8 cellular contexts compared by ENCODE assay signal in genomic region chr1:228459091-228459993, GRCh38. TPM values are rescaled to one million over a fixed set of nuclear protein-coding genes. Genes with fewer than 3 reads are reported as not detected.
DNase-seq lines count a peak whose midpoint lies in the region; ATAC-seq lines count a peak whose summit lies in the region.

No MANE protein-coding gene starts in this region.

- WGBS in ectodermal cell, 2 experiments = 11% methylated on average over 41 of the region's 41 CpGs
- 11% methylated on average over 39 of the region's 41 CpGs for WGBS in mesenchymal stem cell

- H3K18ac ChIP-seq in mesenchymal stem cell (ENCODE audit: low read depth in 1 of 2, low read length in 2 of 2) = peak overlapping the region in 1 of 2 experiments; percentile 16

- H3K27ac ChIP-seq in ectodermal cell (ENCODE audit: insufficient read depth, low read depth, low read length, poor library complexity, severe bottlenecking) (no peak overlapping the region), mesenchymal stem cell (ENCODE audit: low read length, poor library complexity, severe bottlenecking) (no peak overlapping the region)

- H3K4me1 ChIP-seq in ectodermal cell (ENCODE audit: control insufficient read depth, insufficient read depth, low read length) = peaks cover 11% of the 10 kb centered on the region
- peaks cover 23% of the 10 kb centered on the region for H3K4me1 ChIP-seq in mesenchymal stem cell (ENCODE audit: control insufficient read depth, insufficient read depth, low read depth, low read length)

- peak overlapping the region; percentile 61 for H4K8ac ChIP-seq in mesenchymal stem cell (ENCODE audit: low read length)

- H3K79me1 ChIP-seq in mesenchymal stem cell (replicated peaks; ENCODE audit: low read length, poor library complexity, severe bottlenecking) = no peaks in the 10 kb centered on the region

- ATAC-seq in GM21825 (IDR thresholded peaks at IDR 0.05; ENCODE audit: unreplicated experiment) (peak; percentile 28), HG02840 (IDR thresholded peaks at IDR 0.05; ENCODE audit: low FRiP score, unreplicated experiment) (no peak)

- no peaks in the 10 kb centered on the region for H3K36me3 ChIP-seq in ectodermal cell (ENCODE audit: control insufficient read depth, insufficient read depth, low read length)
- no peaks in the 10 kb centered on the region for H3K36me3 ChIP-seq in mesenchymal stem cell (ENCODE audit: control insufficient read depth in 1 of 2, insufficient read depth in 2 of 2, low read depth in 1 of 2, low read length in 2 of 2)

- H3K4ac ChIP-seq in mesenchymal stem cell (ENCODE audit: low read depth in 1 of 2, low read length in 2 of 2) = no peak overlapping the region

- H2BK15ac ChIP-seq in mesenchymal stem cell (ENCODE audit: low read depth, poor library complexity, severe bottlenecking) = no peak overlapping the region

- H2BK12ac ChIP-seq in mesenchymal stem cell (ENCODE audit: low read length in 2 of 2) = no peak overlapping the region

- H3K14ac ChIP-seq in mesenchymal stem cell (ENCODE audit: low read length in 2 of 2) = no peak overlapping the region

- H3K9ac ChIP-seq in mesenchymal stem cell (ENCODE audit: low read length) = peak overlapping the region; percentile 88

- H3K9me3 ChIP-seq in ectodermal cell (ENCODE audit: control insufficient read depth, low read length) (no peaks in the 10 kb centered on the region), mesenchymal stem cell (ENCODE audit: control insufficient read depth, low read length) (no peaks in the 10 kb centered on the region)

- H3K27me3 ChIP-seq in ectodermal cell (ENCODE audit: control insufficient read depth, insufficient read depth, low read length, poor library complexity, severe bottlenecking) (peaks cover 41% of the 10 kb centered on the region), mesenchymal stem cell (ENCODE audit: control insufficient read depth in 1 of 2, insufficient read depth in 1 of 2, low read length in 2 of 2) (peaks cover 31 to 32% of the 10 kb centered on the region in 2 experiments)

- no peak overlapping the region for H2BK120ac ChIP-seq in mesenchymal stem cell (ENCODE audit: low read depth, low read length)

- H3K4me3 ChIP-seq in ectodermal cell (ENCODE audit: insufficient read depth, low read depth, low read length) (peak overlapping the region; percentile 76), mesenchymal stem cell (ENCODE audit: insufficient read depth in 1 of 2, low read depth in 1 of 2, low read length in 2 of 2) (peak overlapping the region; percentile 9 to 82)

- H2AFZ ChIP-seq in mesenchymal stem cell (ENCODE audit: low read depth, low read length) = no peak overlapping the region

- peak overlapping the region; percentile 25 for H4K91ac ChIP-seq in mesenchymal stem cell (ENCODE audit: low read length)

- DNase-seq in DMS 273 (lab: John Stamatoyannopoulos, UW; ENCODE audit: unreplicated experiment) (peak; percentile 93), NCI-H2171 treated with DMSO at 0.1 percent for 48 hours (lab: John Stamatoyannopoulos, UW) (peak; percentile 78), mesenchymal stem cell (peak; percentile 86)
- peak; percentile 53 for DNase-seq in activated CD4-positive, alpha-beta T cell treated with anti-CD3 and anti-CD28 coated beads, Interleukin-2, amount 50 U/mL, for 1 hour
- peak in 4 of 6 experiments; percentile 25 to 66 (median 42) for DNase-seq in stimulated activated naive CD4-positive, alpha-beta T cell (lab: John Stamatoyannopoulos, UW)

- H2AK5ac ChIP-seq in mesenchymal stem cell (ENCODE audit: low read length, severe bottlenecking) = no peak overlapping the region

- no peak overlapping the region for H3K23ac ChIP-seq in mesenchymal stem cell (ENCODE audit: low read length in 2 of 2)

- H2BK5ac ChIP-seq in mesenchymal stem cell (ENCODE audit: low read depth, low read length, poor library complexity, severe bottlenecking) = no peak overlapping the region

- peak overlapping the region; percentile 63 for H3K4me2 ChIP-seq in mesenchymal stem cell (ENCODE audit: low read length, poor library complexity, severe bottlenecking)

RNA-seq across cellular contexts. Expression of gene RNF187, which starts 27.8 kb away (rescaled TPM):
- polyA plus RNA-seq in ectodermal cell (2013, experiment 1 of 4) = 60.0 TPM
- 58.8 TPM for polyA plus RNA-seq in ectodermal cell (2013, experiment 2 of 4)
- polyA plus RNA-seq in ectodermal cell (2013, experiment 3 of 4) = 46.3 TPM
- polyA plus RNA-seq in ectodermal cell (2013, experiment 4 of 4) = 43.4 TPM
- 68.0 TPM for polyA plus RNA-seq in mesenchymal stem cell (2013, experiment 1 of 2)
- polyA plus RNA-seq in mesenchymal stem cell (2013, experiment 2 of 2) = 67.0 TPM

RNA-seq across cellular contexts. Expression of gene TRIM17, which starts 42.7 kb away (rescaled TPM):
- polyA plus RNA-seq in ectodermal cell (2013, experiment 1 of 4) = 6.4 TPM
- 6.0 TPM for polyA plus RNA-seq in ectodermal cell (2013, experiment 2 of 4)
- 5.3 TPM for polyA plus RNA-seq in ectodermal cell (2013, experiment 3 of 4)
- 4.9 TPM for polyA plus RNA-seq in ectodermal cell (2013, experiment 4 of 4)
- polyA plus RNA-seq in mesenchymal stem cell (2013, experiment 1 of 2) = 1.9 TPM
- 1.7 TPM for polyA plus RNA-seq in mesenchymal stem cell (2013, experiment 2 of 2)

RNA-seq across cellular contexts. Expression of gene TRIM11, which starts 52.7 kb away (rescaled TPM):
- polyA plus RNA-seq in ectodermal cell (2013, experiment 1 of 4) = 22.3 TPM
- polyA plus RNA-seq in ectodermal cell (2013, experiment 2 of 4) = 23.9 TPM
- polyA plus RNA-seq in ectodermal cell (2013, experiment 3 of 4) = 19.7 TPM
- polyA plus RNA-seq in ectodermal cell (2013, experiment 4 of 4) = 22.2 TPM
- polyA plus RNA-seq in mesenchymal stem cell (2013, experiment 1 of 2) = 16.3 TPM
- polyA plus RNA-seq in mesenchymal stem cell (2013, experiment 2 of 2) = 15.1 TPM

Comparison
In these comparisons a context has a peak if more than half of its experiments do, and no peak if none do; other contexts are left out.
1. DNase-seq: peak in every context shown above with its lines; median percentile 93 in DMS 273; 86 in mesenchymal stem cell; 78 in NCI-H2171 treated with DMSO at 0.1 percent for 48 hours; 53 in activated CD4-positive, alpha-beta T cell treated with anti-CD3 and anti-CD28 coated beads, Interleukin-2, amount 50 U/mL, for 1 hour; 42 in stimulated activated naive CD4-positive, alpha-beta T cell.